In genomic region chr16:4207683-4208528, GRCh38 we compare ENCODE assay signal across 1 cellular context.
TF ChIP-seq lines count a peak whose summit lies in the region.

No MANE protein-coding gene starts in this region.

TF ChIP-seq in HepG2, 621 proteins besides CTCF, POLR2A, EP300 and RAD21 (continues in another document):
- TF ChIP-seq ETV5 (CRISPR knock-in tag; IDR thresholded peaks at IDR 0.05; ENCODE audit: borderline replicate concordance), result peak; percentile 41; the same call in 1 of the 2 replicates
- TF ChIP-seq TCF7 (IDR thresholded peaks at IDR 0.05; ENCODE audit: low read depth), result no peak
- TF ChIP-seq RBM39 (IDR thresholded peaks at IDR 0.05; ENCODE audit: low read depth, low read length, poor library complexity, severe bottlenecking), result no peak
- TF ChIP-seq HOXA9 (CRISPR knock-in tag; IDR thresholded peaks at IDR 0.05; ENCODE audit: borderline replicate concordance), result no peak
- TF ChIP-seq ZNF451 (CRISPR knock-in tag; IDR thresholded peaks at IDR 0.05), result no peak
- TF ChIP-seq ZNF512B (CRISPR knock-in tag; IDR thresholded peaks at IDR 0.05; ENCODE audit: borderline replicate concordance), result no peak
- TF ChIP-seq FIP1L1 (IDR thresholded peaks at IDR 0.05; ENCODE audit: borderline replicate concordance, insufficient read depth, low read depth, low read length), result no peak
- no peak for TF ChIP-seq SP5 (CRISPR knock-in tag; IDR thresholded peaks at IDR 0.05; ENCODE audit: borderline replicate concordance, low read depth)
- TF ChIP-seq ZNF547 (CRISPR knock-in tag; IDR thresholded peaks at IDR 0.05), result no peak
- TF ChIP-seq ZNF580 (CRISPR knock-in tag; IDR thresholded peaks at IDR 0.05; ENCODE audit: borderline replicate concordance, low read depth), result no peak
- TF ChIP-seq LRRFIP1 (CRISPR knock-in tag; conservative IDR thresholded peaks at IDR 0.05), result no peak
- peak; percentile 36; the same call in 1 of the 2 replicates for TF ChIP-seq SALL1 (CRISPR knock-in tag; IDR thresholded peaks at IDR 0.05)
- TF ChIP-seq ZNF124 (CRISPR knock-in tag; IDR thresholded peaks at IDR 0.05), result no peak
- no peak for TF ChIP-seq CBX2 (IDR thresholded peaks at IDR 0.05; ENCODE audit: low read depth, low read length)
- TF ChIP-seq CBX2 (CRISPR knock-in tag; IDR thresholded peaks at IDR 0.05; ENCODE audit: low read depth), result no peak
- no peak for TF ChIP-seq CSRNP1 (CRISPR knock-in tag; IDR thresholded peaks at IDR 0.05)
- no peak for TF ChIP-seq ZNF383 (CRISPR knock-in tag; IDR thresholded peaks at IDR 0.05; ENCODE audit: borderline replicate concordance)
- no peak for TF ChIP-seq DRAP1 (CRISPR knock-in tag; IDR thresholded peaks at IDR 0.05)
- TF ChIP-seq TFDP1 (CRISPR knock-in tag; IDR thresholded peaks at IDR 0.05; ENCODE audit: borderline replicate concordance), result no peak
- no peak for TF ChIP-seq ZNF441 (CRISPR knock-in tag; IDR thresholded peaks at IDR 0.05; ENCODE audit: borderline replicate concordance)
- TF ChIP-seq MXD4 (CRISPR knock-in tag; IDR thresholded peaks at IDR 0.05), result no peak
- TF ChIP-seq PRDM4 (CRISPR knock-in tag; IDR thresholded peaks at IDR 0.05; ENCODE audit: borderline replicate concordance), result no peak
- TF ChIP-seq ZNF564 (CRISPR knock-in tag; IDR thresholded peaks at IDR 0.05), result no peak
- TF ChIP-seq SAFB2 (CRISPR knock-in tag; IDR thresholded peaks at IDR 0.05; ENCODE audit: borderline replicate concordance, low read depth), result no peak
- TF ChIP-seq ZFY (CRISPR knock-in tag; IDR thresholded peaks at IDR 0.05), result no peak
- TF ChIP-seq ONECUT2 (CRISPR knock-in tag; IDR thresholded peaks at IDR 0.05), result no peak
- 0 out of 2 replicates have a peak, but pooled peaks have one; percentile 12 for TF ChIP-seq FOSL2 (CRISPR knock-in tag; IDR thresholded peaks at IDR 0.05)
- TF ChIP-seq, protein P1, sequence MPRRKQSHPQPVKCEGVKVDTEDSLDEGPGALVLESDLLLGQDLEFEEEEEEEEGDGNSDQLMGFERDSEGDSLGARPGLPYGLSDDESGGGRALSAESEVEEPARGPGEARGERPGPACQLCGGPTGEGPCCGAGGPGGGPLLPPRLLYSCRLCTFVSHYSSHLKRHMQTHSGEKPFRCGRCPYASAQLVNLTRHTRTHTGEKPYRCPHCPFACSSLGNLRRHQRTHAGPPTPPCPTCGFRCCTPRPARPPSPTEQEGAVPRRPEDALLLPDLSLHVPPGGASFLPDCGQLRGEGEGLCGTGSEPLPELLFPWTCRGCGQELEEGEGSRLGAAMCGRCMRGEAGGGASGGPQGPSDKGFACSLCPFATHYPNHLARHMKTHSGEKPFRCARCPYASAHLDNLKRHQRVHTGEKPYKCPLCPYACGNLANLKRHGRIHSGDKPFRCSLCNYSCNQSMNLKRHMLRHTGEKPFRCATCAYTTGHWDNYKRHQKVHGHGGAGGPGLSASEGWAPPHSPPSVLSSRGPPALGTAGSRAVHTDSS (CRISPR knock-in tag; conservative IDR thresholded peaks at IDR 0.05), result no peak
- no peak for TF ChIP-seq ZSCAN22 (CRISPR knock-in tag; IDR thresholded peaks at IDR 0.05)
- peak in 1 of 2 experiments; percentile 55; a peak in 1 of 4 replicates for TF ChIP-seq NR2F1 (CRISPR knock-in tag; IDR thresholded peaks at IDR 0.05)
- no peak for TF ChIP-seq ZNF33A (CRISPR knock-in tag; IDR thresholded peaks at IDR 0.05; ENCODE audit: borderline replicate concordance)
- TF ChIP-seq ZNF704 (CRISPR knock-in tag; IDR thresholded peaks at IDR 0.05; ENCODE audit: borderline replicate concordance), result no peak
- TF ChIP-seq HDAC2 (CRISPR knock-in tag; IDR thresholded peaks at IDR 0.05), result no peak
- TF ChIP-seq, protein P2, sequence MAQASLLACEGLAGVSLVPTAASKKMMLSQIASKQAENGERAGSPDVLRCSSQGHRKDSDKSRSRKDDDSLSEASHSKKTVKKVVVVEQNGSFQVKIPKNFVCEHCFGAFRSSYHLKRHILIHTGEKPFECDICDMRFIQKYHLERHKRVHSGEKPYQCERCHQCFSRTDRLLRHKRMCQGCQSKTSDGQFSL (CRISPR knock-in tag; IDR thresholded peaks at IDR 0.05), result 0 out of 2 replicates have a peak, but pooled peaks have one; percentile 46
- TF ChIP-seq ZNF317 (CRISPR knock-in tag; IDR thresholded peaks at IDR 0.05), result no peak
- TF ChIP-seq, protein P3, sequence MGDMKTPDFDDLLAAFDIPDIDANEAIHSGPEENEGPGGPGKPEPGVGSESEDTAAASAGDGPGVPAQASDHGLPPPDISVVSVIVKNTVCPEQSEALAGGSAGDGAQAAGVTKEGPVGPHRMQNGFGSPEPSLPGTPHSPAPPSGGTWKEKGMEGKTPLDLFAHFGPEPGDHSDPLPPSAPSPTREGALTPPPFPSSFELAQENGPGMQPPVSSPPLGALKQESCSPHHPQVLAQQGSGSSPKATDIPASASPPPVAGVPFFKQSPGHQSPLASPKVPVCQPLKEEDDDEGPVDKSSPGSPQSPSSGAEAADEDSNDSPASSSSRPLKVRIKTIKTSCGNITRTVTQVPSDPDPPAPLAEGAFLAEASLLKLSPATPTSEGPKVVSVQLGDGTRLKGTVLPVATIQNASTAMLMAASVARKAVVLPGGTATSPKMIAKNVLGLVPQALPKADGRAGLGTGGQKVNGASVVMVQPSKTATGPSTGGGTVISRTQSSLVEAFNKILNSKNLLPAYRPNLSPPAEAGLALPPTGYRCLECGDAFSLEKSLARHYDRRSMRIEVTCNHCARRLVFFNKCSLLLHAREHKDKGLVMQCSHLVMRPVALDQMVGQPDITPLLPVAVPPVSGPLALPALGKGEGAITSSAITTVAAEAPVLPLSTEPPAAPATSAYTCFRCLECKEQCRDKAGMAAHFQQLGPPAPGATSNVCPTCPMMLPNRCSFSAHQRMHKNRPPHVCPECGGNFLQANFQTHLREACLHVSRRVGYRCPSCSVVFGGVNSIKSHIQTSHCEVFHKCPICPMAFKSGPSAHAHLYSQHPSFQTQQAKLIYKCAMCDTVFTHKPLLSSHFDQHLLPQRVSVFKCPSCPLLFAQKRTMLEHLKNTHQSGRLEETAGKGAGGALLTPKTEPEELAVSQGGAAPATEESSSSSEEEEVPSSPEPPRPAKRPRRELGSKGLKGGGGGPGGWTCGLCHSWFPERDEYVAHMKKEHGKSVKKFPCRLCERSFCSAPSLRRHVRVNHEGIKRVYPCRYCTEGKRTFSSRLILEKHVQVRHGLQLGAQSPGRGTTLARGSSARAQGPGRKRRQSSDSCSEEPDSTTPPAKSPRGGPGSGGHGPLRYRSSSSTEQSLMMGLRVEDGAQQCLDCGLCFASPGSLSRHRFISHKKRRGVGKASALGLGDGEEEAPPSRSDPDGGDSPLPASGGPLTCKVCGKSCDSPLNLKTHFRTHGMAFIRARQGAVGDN (CRISPR knock-in tag; IDR thresholded peaks at IDR 0.05), result peak; percentile 26; the same call in 1 of the 2 replicates
- peak; percentile 45 for TF ChIP-seq RARA (CRISPR knock-in tag; IDR thresholded peaks at IDR 0.05)
- TF ChIP-seq MTF2 (CRISPR knock-in tag; IDR thresholded peaks at IDR 0.05; ENCODE audit: borderline replicate concordance), result no peak
- TF ChIP-seq DNMT1 (CRISPR knock-in tag; IDR thresholded peaks at IDR 0.05), result no peak
- TF ChIP-seq ZSCAN25 (CRISPR knock-in tag; IDR thresholded peaks at IDR 0.05), result no peak
- TF ChIP-seq ZNF275 (CRISPR knock-in tag; IDR thresholded peaks at IDR 0.05; ENCODE audit: borderline replicate concordance), result no peak
